21 cellular contexts compared by ENCODE assay signal in genomic region chr12:25319233-25319984, GRCh38.
A peak's percentile ranks its signal among the peaks of the same experiment; 100 is the strongest.
DNase-seq lines count a peak whose midpoint lies in the region; ATAC-seq and TF ChIP-seq lines count a peak whose summit lies in the region.
"Had no signal": no experiment of that assay in that cellular context is flagged by ENCODE, and none has a peak within 500 bp of the region (broad histone marks: within the 10 kb centered on the region; RNA-seq: fewer than 3 reads in every experiment).

No MANE protein-coding gene starts in this region.

- ATAC-seq in GM21515 (IDR thresholded peaks at IDR 0.05; ENCODE audit: unreplicated experiment) (peak; percentile 12), HG03354 (IDR thresholded peaks at IDR 0.05; ENCODE audit: poor library complexity, severe bottlenecking, unreplicated experiment) (peak; percentile 15), HG02588 (IDR thresholded peaks at IDR 0.05; ENCODE audit: unreplicated experiment) (no peak)

- H3K4me3 Mint-ChIP-seq in activated CD4-positive, alpha-beta T cell treated with anti-CD3 and anti-CD28 coated beads, Interleukin-2, amount 10 ng/mL, durations not matched to agents 24 days and 14 days: no peak overlapping the region
- H3K4me3 Mint-ChIP-seq in mesothelial cell of epicardium: no peak overlapping the region
- H3K4me3 Mint-ChIP-seq: stimulated activated effector memory CD8-positive, alpha-beta T cell treated with anti-CD3 and anti-CD28 coated beads, Interleukin-12 subunit alpha, Interleukin-12 subunit beta, amount 100 ng/mL, for 72 hours had no signal

- no peaks in the 10 kb centered on the region for H3K36me3 Mint-ChIP-seq in activated CD4-positive, alpha-beta T cell treated with anti-CD3 and anti-CD28 coated beads, Interleukin-2, amount 10 ng/mL, durations not matched to agents 24 days and 14 days (ENCODE audit: low read depth)
- H3K36me3 Mint-ChIP-seq in mesothelial cell of epicardium: no peaks in the 10 kb centered on the region
- H3K36me3 Mint-ChIP-seq: stimulated activated effector memory CD8-positive, alpha-beta T cell treated with anti-CD3 and anti-CD28 coated beads, Interleukin-12 subunit alpha, Interleukin-12 subunit beta, amount 100 ng/mL, for 72 hours had no signal

- intact Hi-C loops in activated CD4-positive, alpha-beta T cell treated with anti-CD3 and anti-CD28 coated beads, Interleukin-2, amount 10 ng/mL, durations not matched to agents 24 days and 14 days (cut with micrococcal nuclease): no loop called here

- TF ChIP-seq CTCF in mesothelial cell of epicardium (IDR thresholded peaks at IDR 0.05; ENCODE audit: unreplicated experiment): no peak

- H3K27me3 Mint-ChIP-seq in activated CD4-positive, alpha-beta T cell treated with anti-CD3 and anti-CD28 coated beads, Interleukin-2, amount 10 ng/mL, durations not matched to agents 24 days and 14 days: peaks cover 15% of the 10 kb centered on the region
- no peaks in the 10 kb centered on the region for H3K27me3 Mint-ChIP-seq in mesothelial cell of epicardium (ENCODE audit: low read depth)

- H3K4me1 Mint-ChIP-seq in activated CD4-positive, alpha-beta T cell treated with anti-CD3 and anti-CD28 coated beads, Interleukin-2, amount 10 ng/mL, durations not matched to agents 24 days and 14 days: peaks cover 47% of the 10 kb centered on the region
- H3K4me1 Mint-ChIP-seq in mesothelial cell of epicardium: peaks cover 62% of the 10 kb centered on the region

- DNase-seq in activated CD4-positive, alpha-beta T cell treated with anti-CD3 and anti-CD28 coated beads, Interleukin-2, amount 10 ng/mL, durations not matched to agents 24 days and 14 days: no peak
- DNase-seq in activated CD4-positive, alpha-beta T cell treated with anti-CD3 and anti-CD28 coated beads for 4 hours: no peak
- DNase-seq in mesothelial cell of epicardium (ENCODE audit: low spot score in 2 of 2, unreplicated experiment in 2 of 2) (no peak), HUDEP-2 (lab: John Stamatoyannopoulos, UW; ENCODE audit: unreplicated experiment in 76 of 76) (no peak), dermis blood vessel endothelial cell (no peak)
- DNase-seq: activated effector memory CD4-positive, alpha-beta T cell treated with anti-CD3 and anti-CD28 coated beads, Interleukin-2, amount 50 U/mL, for 16 hours; amygdala; BE2C; caudate nucleus; GF-D8; NCI-H1436; NCI-H2171 treated with DMSO at 0.1 percent for 48 hours; nucleus accumbens; Peyer's patch; stimulated activated CD4-positive, alpha-beta T cell treated with anti-CD3 and anti-CD28 coated beads, Interleukin-12 subunit alpha, Interleukin-12 subunit beta, amount 100 ng/mL, for 4 hours; transverse colon had no signal

- peak overlapping the region; percentile 25 for H3K27ac Mint-ChIP-seq in activated CD4-positive, alpha-beta T cell treated with anti-CD3 and anti-CD28 coated beads, Interleukin-2, amount 10 ng/mL, durations not matched to agents 24 days and 14 days
- H3K27ac Mint-ChIP-seq in mesothelial cell of epicardium: peak overlapping the region; percentile 88
- H3K27ac Mint-ChIP-seq: stimulated activated effector memory CD8-positive, alpha-beta T cell treated with anti-CD3 and anti-CD28 coated beads, Interleukin-12 subunit alpha, Interleukin-12 subunit beta, amount 100 ng/mL, for 72 hours; T-helper 2 cell treated with Interferon-gamma antibody and Interleukin-4, amounts not matched to agents 5 μg/mL and 100 μg/mL, for 36 hours had no signal

- H3K9me3 Mint-ChIP-seq in activated CD4-positive, alpha-beta T cell treated with anti-CD3 and anti-CD28 coated beads, Interleukin-2, amount 10 ng/mL, durations not matched to agents 24 days and 14 days: peaks cover 5% of the 10 kb centered on the region
- peaks cover 10% of the 10 kb centered on the region for H3K9me3 Mint-ChIP-seq in mesothelial cell of epicardium
- H3K9me3 Mint-ChIP-seq: stimulated activated effector memory CD8-positive, alpha-beta T cell treated with anti-CD3 and anti-CD28 coated beads, Interleukin-12 subunit alpha, Interleukin-12 subunit beta, amount 100 ng/mL, for 72 hours; T-helper 2 cell treated with Interferon-gamma antibody and Interleukin-4, amounts not matched to agents 5 μg/mL and 100 μg/mL, for 36 hours had no signal
